In the genomic region with DNA sequence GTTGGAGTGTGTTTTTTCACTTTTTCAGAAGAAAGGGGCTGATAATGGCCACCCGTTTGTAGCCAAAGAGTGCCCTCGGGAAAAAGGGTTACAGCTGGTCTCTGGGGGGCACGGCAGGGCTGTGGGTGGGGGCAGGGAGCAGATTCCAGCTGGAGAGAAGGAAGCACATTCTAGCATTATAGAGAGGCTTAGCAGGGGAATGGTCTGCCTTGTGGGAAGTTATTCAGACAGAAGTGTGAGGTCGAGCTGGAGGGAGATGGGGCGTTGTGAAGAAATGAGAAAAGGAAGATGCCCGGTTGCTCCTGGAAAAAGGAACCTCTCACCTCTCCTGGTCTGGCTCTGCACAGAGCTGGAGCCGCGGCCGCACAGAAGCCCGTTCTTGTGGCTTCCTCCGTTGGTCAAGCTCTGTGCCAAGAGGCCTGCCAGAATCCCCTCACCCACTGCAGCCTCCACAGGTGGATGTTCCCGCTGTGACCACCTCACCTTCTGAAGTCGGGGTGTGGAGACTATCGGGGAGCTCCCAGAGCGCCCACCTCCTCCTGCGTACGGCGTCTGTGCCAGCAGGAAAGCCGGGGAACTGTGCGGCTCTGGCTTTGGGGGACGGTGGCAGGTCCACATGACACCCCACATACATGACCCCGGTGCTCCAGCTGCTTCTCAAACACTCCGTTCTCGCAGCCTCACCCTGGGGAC, we compare ENCODE assay signal across 13 cellular contexts. TPM values are rescaled to one million over a fixed set of nuclear protein-coding genes. Genes with fewer than 3 reads are reported as not detected.
DNase-seq lines count a peak whose midpoint lies in the region; ATAC-seq and TF ChIP-seq lines count a peak whose summit lies in the region.
"Had no signal": no experiment of that assay in that cellular context is flagged by ENCODE, and none has a peak within 500 bp of the region (broad histone marks: within the 10 kb centered on the region; RNA-seq: fewer than 3 reads in every experiment).

No MANE protein-coding gene starts in this region.

- H3K27me3 ChIP-seq in left lung (no peaks in the 10 kb centered on the region), stomach (no peaks in the 10 kb centered on the region)

- H3K4me3 Mint-ChIP-seq in IgD-negative memory B cell (peak overlapping the region; percentile 47 to 93 (median 75)), brain (peak overlapping the region; percentile 17 to 68 (median 54))

- H3K9me3 ChIP-seq in left lung, result no peaks in the 10 kb centered on the region
- H3K9me3 ChIP-seq in stomach, result no peaks in the 10 kb centered on the region

- WGBS in stomach, 5 donors, result 74 to 83% (median 80%) methylated on average over 24 of the region's 24 CpGs

- H3K9me3 Mint-ChIP-seq in IgD-negative memory B cell (no peaks in the 10 kb centered on the region), brain (no peaks in the 10 kb centered on the region)

- H3K36me3 Mint-ChIP-seq in IgD-negative memory B cell (peaks cover 1% of the 10 kb centered on the region), brain (peaks cover under 1% of the 10 kb centered on the region)

- H3K27me3 Mint-ChIP-seq in IgD-negative memory B cell (peaks cover 10% of the 10 kb centered on the region), brain (peaks cover 4% of the 10 kb centered on the region)

- no peak for TF ChIP-seq POLR2A in stomach (IDR thresholded peaks at IDR 0.05)

- H3K27ac ChIP-seq in left lung (peak overlapping the region; percentile 84 to 86), stomach (peak overlapping the region in 4 of 5 donors; percentile 71 to 82 (median 76))

- DNase-seq in left lung, result peak in 1 of 2 donors; percentile 69
- DNase-seq in stomach, result no peak
- no peak for DNase-seq in NCI-H526 (lab: John Stamatoyannopoulos, UW)
- DNase-seq in NCI-H1417 treated with DMSO at 0.1 percent for 48 hours (lab: John Stamatoyannopoulos, UW), result no peak
- DNase-seq: central memory CD4-positive, alpha-beta T cell; MM.1S; stimulated activated naive CD4-positive, alpha-beta T cell treated with Interleukin-2 at 50 U/mL for 16 hours; T-helper 9 cell had no signal

- H3K36me3 ChIP-seq in left lung (no peaks in the 10 kb centered on the region), stomach (peaks cover 0 to 5% (median 0%) of the 10 kb centered on the region in 4 donors)

- H3K4me1 Mint-ChIP-seq in IgD-negative memory B cell (peaks cover 13 to 26% (median 16%) of the 10 kb centered on the region in 3 donors), brain (peaks cover 81% of the 10 kb centered on the region)

- peak overlapping the region; percentile 16 to 19 for H3K4me3 ChIP-seq in left lung
- peak overlapping the region in 3 of 4 donors; percentile 19 to 42 (median 23) for H3K4me3 ChIP-seq in stomach

- TF ChIP-seq CTCF in brain (conservative IDR thresholded peaks at IDR 0.05) (no peak), left lung (IDR thresholded peaks at IDR 0.05) (no peak), stomach (IDR thresholded peaks at IDR 0.05) (no peak)

- ATAC-seq in left lung, result no peak
- no peak for ATAC-seq in HG02938 (IDR thresholded peaks at IDR 0.05; ENCODE audit: unreplicated experiment)
- no peak for ATAC-seq in GM18867 (IDR thresholded peaks at IDR 0.05; ENCODE audit: unreplicated experiment)

- H3K4me1 ChIP-seq in left lung, result peaks cover 0 to 62% of the 10 kb centered on the region in 2 donors
- H3K4me1 ChIP-seq in stomach, result peaks cover 14 to 56% (median 40%) of the 10 kb centered on the region in 4 donors

- no peak for TF ChIP-seq EP300 in stomach (IDR thresholded peaks at IDR 0.05)

- intact Hi-C loops in left lung (cut with DNase I) (no loop called here), stomach (cut with DNase I; ENCODE audit: low total_unique reads) (no loop called here)

- H3K27ac Mint-ChIP-seq in IgD-negative memory B cell (peak overlapping the region; percentile 22 to 93 (median 88)), brain (peak overlapping the region; percentile 22 to 90 (median 83))

RNA-seq across cellular contexts. Expression of a gene that starts 52.4 kb away (rescaled TPM):
- not detected for polyA plus RNA-seq in IgD-negative memory B cell
- polyA plus RNA-seq in brain (ENCODE audit: insufficient read depth, low read depth, low replicate concordance), result 0.88 TPM
- under 1 TPM in 1 of 2 donors, not detected in 1; 0.32 TPM for total RNA-seq in left lung
- total RNA-seq in stomach, result not detected
- polyA plus RNA-seq in stomach, result 1 to 10 TPM in 2 of 3 donors, under 1 TPM in 1; 0.50 to 3.4 (median 1.2) TPM
- total RNA-seq: mononuclear cell had no signal
